Comparison of ENCODE assay signal across 12 cellular contexts in the genomic region with DNA sequence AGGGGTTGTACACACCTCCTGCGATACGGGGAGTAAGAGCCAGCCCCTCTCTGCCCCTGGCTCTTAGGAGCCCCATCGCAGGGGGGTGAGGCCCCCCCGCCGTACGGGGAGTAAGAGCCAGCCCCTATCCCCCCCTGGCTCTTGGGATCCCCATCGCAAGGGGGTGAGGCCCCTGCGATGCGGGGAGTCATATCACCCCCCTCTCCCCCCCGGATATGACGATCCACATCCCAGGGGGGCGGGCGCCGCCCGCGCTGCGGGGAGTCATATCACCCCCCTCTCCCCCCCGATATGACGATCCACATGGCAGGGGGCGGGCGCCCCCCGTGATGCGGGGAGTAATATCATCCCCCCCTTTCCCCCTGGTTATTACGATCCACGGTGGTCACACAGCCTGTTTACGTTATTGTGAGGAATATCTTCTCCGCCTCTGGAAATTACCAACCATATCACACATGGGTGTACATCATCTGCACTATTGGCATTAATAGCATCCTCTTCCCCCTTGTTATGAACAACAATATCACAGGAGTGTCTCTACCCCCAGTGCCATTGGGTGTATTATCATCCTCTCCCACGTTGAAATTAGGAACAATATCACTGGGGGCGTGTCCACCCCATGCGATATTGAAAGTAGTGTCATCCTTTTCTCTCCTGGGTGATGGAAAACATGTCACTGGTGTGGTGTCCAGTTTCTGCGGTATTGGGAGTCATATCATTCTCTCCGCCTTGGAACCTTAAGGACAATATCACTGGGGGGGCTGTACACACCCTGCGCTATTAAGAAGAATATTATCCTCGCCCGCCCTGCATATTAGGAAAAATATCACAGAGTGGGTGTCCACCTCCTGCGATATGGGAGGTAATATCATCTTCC.
"Had no signal": no experiment of that assay in that cellular context is flagged by ENCODE, and none has a peak within 500 bp of the region (broad histone marks: within the 10 kb centered on the region; RNA-seq: fewer than 3 reads in every experiment).

No MANE protein-coding gene starts in this region.

- H3K4me1 Mint-ChIP-seq: activated B cell treated with CpG ODN at 0.5 μM for 24 hours; activated naive CD4-positive, alpha-beta T cell treated with anti-CD3 and anti-CD28 coated beads, Interleukin-2, amount 50 U/mL, for 24 hours had no signal

- H3K27ac Mint-ChIP-seq: activated B cell treated with CpG ODN at 0.5 μM for 24 hours; activated naive CD4-positive, alpha-beta T cell treated with anti-CD3 and anti-CD28 coated beads, Interleukin-2, amount 50 U/mL, for 24 hours; brain; neural progenitor cell had no signal

- H3K36me3 Mint-ChIP-seq: activated naive CD4-positive, alpha-beta T cell treated with anti-CD3 and anti-CD28 coated beads, Interleukin-2, amount 50 U/mL, for 24 hours; brain; neural progenitor cell had no signal

- H3K4me3 Mint-ChIP-seq: activated B cell treated with CpG ODN at 0.5 μM for 24 hours; activated naive CD4-positive, alpha-beta T cell treated with anti-CD3 and anti-CD28 coated beads, Interleukin-2, amount 50 U/mL, for 24 hours; brain; neural progenitor cell had no signal

- DNase-seq: activated B cell treated with CpG ODN at 0.5 μM for 24 hours; activated CD4-positive, alpha-beta T cell treated with anti-CD3 and anti-CD28 coated beads, Interleukin-2, amount 50 U/mL, for 4 hours; central memory CD4-positive, alpha-beta T cell; colonic mucosa; left colon; midbrain; ovary; uterus had no signal

- H3K9me3 Mint-ChIP-seq: activated B cell treated with CpG ODN at 0.5 μM for 24 hours; activated naive CD4-positive, alpha-beta T cell treated with anti-CD3 and anti-CD28 coated beads, Interleukin-2, amount 50 U/mL, for 24 hours; neural progenitor cell had no signal

- ATAC-seq: left colon, sciatic nerve had no signal
